In genomic region chr17:75240394-75241142, GRCh38 we compare ENCODE assay signal across 8 cellular contexts. TPM values are rescaled to one million over a fixed set of nuclear protein-coding genes. Genes with fewer than 3 reads are reported as not detected.
A peak's percentile ranks its signal among the peaks of the same experiment; 100 is the strongest.
DNase-seq lines count a peak whose midpoint lies in the region; ATAC-seq and TF ChIP-seq lines count a peak whose summit lies in the region.

No MANE protein-coding gene starts in this region.

- H3K4me3 ChIP-seq in WI38 (ENCODE audit: low read depth, low read length), result no peak overlapping the region

- H3K9me3 Mint-ChIP-seq in effector memory CD8-positive, alpha-beta T cell, result no peaks in the 10 kb centered on the region

- peaks cover 30 to 43% of the 10 kb centered on the region in 2 donors for H3K4me1 Mint-ChIP-seq in effector memory CD8-positive, alpha-beta T cell (ENCODE audit: low read depth in 2 of 2)

- ATAC-seq in effector memory CD8-positive, alpha-beta T cell (replicated peaks), result no peak
- ATAC-seq in omental fat pad (ENCODE audit: low FRiP score), result peak; percentile 39
- ATAC-seq in GM21619 (IDR thresholded peaks at IDR 0.05; ENCODE audit: unreplicated experiment), result no peak
- no peak for ATAC-seq in HG03196 (IDR thresholded peaks at IDR 0.05; ENCODE audit: unreplicated experiment)

- H3K4me3 Mint-ChIP-seq in effector memory CD8-positive, alpha-beta T cell, result peak overlapping the region in 1 of 2 donors; percentile 36

- peaks cover 67% of the 10 kb centered on the region for H3K36me3 Mint-ChIP-seq in effector memory CD8-positive, alpha-beta T cell (ENCODE audit: insufficient read depth)

- TF ChIP-seq CTCF in WI38 (IDR thresholded peaks at IDR 0.05; ENCODE audit: low read depth, low read length), result peak; percentile 56
- no peak for TF ChIP-seq CTCF in omental fat pad (IDR thresholded peaks at IDR 0.05)

- H3K27me3 Mint-ChIP-seq in effector memory CD8-positive, alpha-beta T cell, result no peaks in the 10 kb centered on the region

- DNase-seq in NCI-H748 (lab: John Stamatoyannopoulos, UW; ENCODE audit: unreplicated experiment) (peak; percentile 27), NCI-H748 treated with DMSO at 0.1 percent for 48 hours (lab: John Stamatoyannopoulos, UW) (no peak), NCI-H1105 treated with DMSO at 0.1 percent for 48 hours (lab: John Stamatoyannopoulos, UW) (peak; percentile 89), omental fat pad (ENCODE audit: low spot score) (no peak)
- DNase-seq in effector memory CD8-positive, alpha-beta T cell, result no peak

- H3K27ac Mint-ChIP-seq in effector memory CD8-positive, alpha-beta T cell, result peak overlapping the region; percentile 59 to 92

RNA-seq across cellular contexts. Expression of gene GGA3, which starts 20.8 kb away (rescaled TPM):
- 10 to 100 TPM; 22.3 to 36.3 (median 30.5) TPM for total RNA-seq in omental fat pad

RNA-seq across cellular contexts. Expression of gene MRPS7, which starts 21.1 kb away (rescaled TPM):
- 10 to 100 TPM; 27.1 to 48.3 (median 38.4) TPM for total RNA-seq in omental fat pad

RNA-seq across cellular contexts. Expression of gene MIF4GD, which starts 30.5 kb away (rescaled TPM):
- total RNA-seq in omental fat pad, result 10 to 100 TPM; 22.9 to 30.3 (median 24.3) TPM

RNA-seq across cellular contexts. Expression of gene NUP85, which starts 35.1 kb away (rescaled TPM):
- total RNA-seq in omental fat pad, result 10 to 100 TPM; 17.4 to 51.2 (median 34.8) TPM

RNA-seq across cellular contexts. Expression of gene SLC25A19, which starts 48.7 kb away (rescaled TPM):
- total RNA-seq in omental fat pad, result 10 to 100 TPM; 14.2 to 30.4 (median 19.5) TPM

Comparison
In these comparisons a context has a peak if more than half of its experiments do, and no peak if none do; other contexts are left out.
1. DNase-seq: peak in NCI-H748 (single experiment) and NCI-H1105 treated with DMSO at 0.1 percent for 48 hours (single experiment); none in NCI-H748 treated with DMSO at 0.1 percent for 48 hours (single experiment), effector memory CD8-positive, alpha-beta T cell (0 of 3) and omental fat pad (single experiment).